In genomic region chr3:71122641-71123040, GRCh38 we compare ENCODE assay signal across 1 cellular context.
TF ChIP-seq lines count a peak whose summit lies in the region.

No MANE protein-coding gene starts in this region.

TF ChIP-seq in IMR-90, 13 proteins besides CTCF, POLR2A, EP300 and RAD21 (continued from another document):
- TF ChIP-seq MAZ (IDR thresholded peaks at IDR 0.05; ENCODE audit: borderline replicate concordance, low read depth, low read length) (no peak), MAFK (IDR thresholded peaks at IDR 0.05; ENCODE audit: low read depth, low read length) (no peak), FOS (IDR thresholded peaks at IDR 0.05; ENCODE audit: low read depth, low read length) (no peak), ELK1 (IDR thresholded peaks at IDR 0.05; ENCODE audit: borderline replicate concordance, low read depth, low read length) (no peak), CHD1 (IDR thresholded peaks at IDR 0.05; ENCODE audit: low read depth, low read length) (no peak), NFE2L2 (IDR thresholded peaks at IDR 0.05; ENCODE audit: low read depth, low read length) (no peak), CEBPB (IDR thresholded peaks at IDR 0.05; ENCODE audit: low read depth, low read length) (no peak), MXI1 (IDR thresholded peaks at IDR 0.05; ENCODE audit: borderline replicate concordance, low read depth, low read length) (no peak)
